ENCODE assay signal across 13 cellular contexts in the genomic region with DNA sequence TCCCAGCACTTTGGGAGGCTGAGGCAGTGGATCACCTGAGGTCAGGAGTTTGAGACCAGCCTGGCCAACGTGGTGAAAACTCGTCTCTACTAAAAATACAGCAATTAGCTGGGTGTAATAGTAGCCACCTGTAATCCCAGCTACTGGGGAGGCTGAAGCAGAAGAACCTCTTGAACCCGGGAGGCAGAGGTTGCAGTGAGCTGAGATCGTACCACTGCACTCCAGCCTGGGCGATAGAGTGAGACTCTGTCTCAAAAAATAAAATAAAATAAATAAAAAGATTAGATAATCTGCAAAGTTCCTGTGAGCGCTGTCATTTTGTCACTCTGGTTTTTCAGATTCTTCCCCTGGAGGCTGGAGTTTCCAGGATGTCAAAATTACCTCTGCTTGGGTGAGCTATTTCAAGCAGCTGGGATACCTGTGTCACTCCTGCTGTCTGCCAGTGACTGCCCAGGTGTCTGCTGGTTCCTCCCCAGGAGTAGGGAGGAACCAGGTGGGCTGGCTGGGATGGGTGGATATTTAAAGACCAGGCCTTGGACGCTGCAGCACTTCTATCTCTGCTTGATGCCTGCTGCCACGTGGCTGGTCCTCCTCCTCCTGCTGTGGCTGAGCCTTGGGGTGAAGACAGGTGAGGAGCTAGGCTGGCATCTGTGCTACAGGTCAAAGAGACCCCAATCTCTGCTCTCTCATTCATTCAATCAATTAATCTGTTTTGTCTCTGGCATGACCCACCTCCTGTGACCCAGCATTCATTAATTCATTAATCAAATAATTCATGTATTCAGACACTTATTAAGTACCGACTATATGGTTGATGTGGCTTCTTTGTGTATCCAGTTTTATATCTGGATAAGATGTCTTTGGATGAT.
"Had no signal": no experiment of that assay in that cellular context is flagged by ENCODE, and none has a peak within 500 bp of the region (broad histone marks: within the 10 kb centered on the region; RNA-seq: fewer than 3 reads in every experiment).

No MANE protein-coding gene starts in this region.

- H3K27ac ChIP-seq: left ventricle myocardium inferior, pancreas, transverse colon had no signal

- DNase-seq: activated CD4-positive, alpha-beta T cell treated with anti-CD3 and anti-CD28 coated beads, Interleukin-2, amount 50 U/mL, for 4 hours; activated CD4-positive, CD25-positive, alpha-beta regulatory T cell treated with anti-CD3 and anti-CD28 coated beads, Interleukin-2, amount 50 U/mL, for 72 hours; activated naive CD4-positive, alpha-beta T cell treated with Interleukin-2 at 50 U/mL for 16 hours; activated T-cell treated with anti-CD3 and anti-CD28 coated beads, Interleukin-2, amount 50 U/mL, for 48 hours; central memory CD4-positive, alpha-beta T cell; cortex of kidney; effector memory CD4-positive, alpha-beta T cell; left ventricle myocardium inferior; mesenchymal stem cell; pancreas; retina; transverse colon had no signal

- H3K27me3 ChIP-seq: pancreas, transverse colon had no signal

- H3K4me3 ChIP-seq: left ventricle myocardium inferior, pancreas, transverse colon had no signal

- H3K36me3 ChIP-seq: pancreas, transverse colon had no signal

- H3K4me1 ChIP-seq: pancreas, transverse colon had no signal

- FAIRE-seq: keratinocyte, pancreas had no signal

- H3K9me3 ChIP-seq: left ventricle myocardium inferior, pancreas, transverse colon had no signal
